ENCODE assay signal across 1 cellular context in genomic region chr11:134044514-134045284, GRCh38.
TF ChIP-seq lines count a peak whose summit lies in the region.

No MANE protein-coding gene starts in this region.

TF ChIP-seq in HEK293, 187 proteins besides CTCF, POLR2A, EP300 and RAD21 (continued from another document):
- TF ChIP-seq ZSCAN18 (tag by site-specific recombination; IDR thresholded peaks at IDR 0.05): no peak
